Comparison of ENCODE assay signal across 29 cellular contexts in the genomic region with DNA sequence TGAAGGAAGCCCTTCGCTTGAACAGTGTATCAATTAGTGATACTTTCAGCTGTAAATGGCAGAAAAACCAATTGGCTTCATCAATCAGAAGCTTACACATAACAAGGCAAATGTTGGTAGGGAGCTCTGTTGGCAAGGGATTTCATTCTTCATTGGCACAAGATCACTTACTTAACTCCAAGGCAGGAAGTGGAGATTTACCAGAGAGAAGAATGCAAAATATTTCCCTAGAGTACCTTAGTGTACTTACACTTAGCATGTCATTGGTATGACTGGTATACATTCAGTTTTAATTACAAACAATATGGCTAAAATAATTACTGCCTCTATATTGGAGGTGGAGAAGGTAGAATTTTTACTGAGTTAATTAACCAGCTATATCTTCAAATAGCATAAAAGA.
"Had no signal": no experiment of that assay in that cellular context is flagged by ENCODE, and none has a peak within 500 bp of the region (broad histone marks: within the 10 kb centered on the region; RNA-seq: fewer than 3 reads in every experiment).

No MANE protein-coding gene starts in this region.

- H3K9me3 ChIP-seq: MG63, Peyer's patch had no signal

- H3K27ac ChIP-seq: Peyer's patch, WERI-Rb-1 had no signal

- DNase-seq: activated CD4-positive, alpha-beta memory T cell treated with anti-CD3 and anti-CD28 coated beads, Interleukin-2, amount 10 ng/mL, durations not matched to agents 7 days and 5 days; activated CD4-positive, alpha-beta T cell treated with anti-CD3 and anti-CD28 coated beads for 1 hour; activated CD4-positive, alpha-beta T cell treated with anti-CD3 and anti-CD28 coated beads for 48 hours; activated CD4-positive, CD25-positive, alpha-beta regulatory T cell; activated CD8-positive, alpha-beta memory T cell treated with anti-CD3 and anti-CD28 coated beads for 24 hours; activated CD8-positive, alpha-beta memory T cell treated with anti-CD3 and anti-CD28 coated beads, Interleukin-2, amount 10 ng/mL, durations not matched to agents 7 days and 5 days; activated CD8-positive, alpha-beta memory T cell treated with anti-CD3 and anti-CD28 coated beads, Interleukin-2, amount 50 U/mL, for 48 hours; activated effector memory CD4-positive, alpha-beta T cell treated with Interleukin-2 at 50 U/mL for 16 hours; activated naive CD4-positive, alpha-beta T cell treated with anti-CD3 and anti-CD28 coated beads, Interleukin-2, amount 10 ng/mL, durations not matched to agents 7 days and 5 days; activated naive CD8-positive, alpha-beta T cell treated with anti-CD3 and anti-CD28 coated beads, Interleukin-2, amount 50 U/mL, for 24 hours; activated T-cell treated with anti-CD3 and anti-CD28 coated beads, Interleukin-2, amount 50 U/mL, for 48 hours; anterior cingulate cortex; caudate nucleus; cerebellar nuclear complex; Karpas-422; MG63; NCI-H1048; NCI-H1105 treated with DMSO at 0.1 percent for 48 hours; NCI-H1436; NCI-H1694; NCI-H1930; NCI-H2081 treated with DMSO at 0.1 percent for 48 hours; NCI-H2171; NCI-H524 treated with DMSO at 0.1 percent for 48 hours; PC-3; Peyer's patch; RPMI8226; T1000; WERI-Rb-1 had no signal

- ATAC-seq: activated CD8-positive, alpha-beta memory T cell treated with anti-CD3 and anti-CD28 coated beads, Interleukin-2, amount 10 ng/mL, durations not matched to agents 7 days and 5 days; activated naive CD8-positive, alpha-beta T cell treated with anti-CD3 and anti-CD28 coated beads, Interleukin-2, amount 50 U/mL, for 24 hours; PC-3 had no signal

- H3K36me3 ChIP-seq: MG63, Peyer's patch, WERI-Rb-1 had no signal

- H3K4me3 ChIP-seq: MG63, Peyer's patch had no signal

- H3K27me3 ChIP-seq: MG63, Peyer's patch had no signal

- H3K4me1 ChIP-seq: Peyer's patch had no signal
